ENCODE assay signal across 13 cellular contexts in genomic region chr14:74563233-74563585, GRCh38. TPM values are rescaled to one million over a fixed set of nuclear protein-coding genes. Genes with fewer than 3 reads are reported as not detected.
DNase-seq lines count a peak whose midpoint lies in the region; ATAC-seq and TF ChIP-seq lines count a peak whose summit lies in the region.
"Had no signal": no experiment of that assay in that cellular context is flagged by ENCODE, and none has a peak within 500 bp of the region (broad histone marks: within the 10 kb centered on the region; RNA-seq: fewer than 3 reads in every experiment).

No MANE protein-coding gene starts in this region.

- H3K27ac ChIP-seq in HEK293 (ENCODE audit: extremely low read depth, low read depth, low read length): peak overlapping the region; percentile 49
- peak overlapping the region; percentile 40 to 67; a peak in 3 of 4 replicates for H3K27ac ChIP-seq in SK-N-SH (ENCODE audit: low read depth in 2 of 2, low read length in 1 of 2)
- peak overlapping the region; percentile 72 for H3K27ac ChIP-seq in fibroblast of lung (ENCODE audit: insufficient read depth, low read length)
- peak overlapping the region; percentile 28 for H3K27ac ChIP-seq in smooth muscle cell (ENCODE audit: low read depth)
- no peak overlapping the region for H3K27ac ChIP-seq in WERI-Rb-1
- no peak overlapping the region for H3K27ac ChIP-seq in gastrocnemius medialis
- H3K27ac ChIP-seq: Peyer's patch had no signal

- H3K79me2 ChIP-seq in SK-N-SH (ENCODE audit: insufficient read depth) (peaks cover 95% of the 10 kb centered on the region), fibroblast of lung (ENCODE audit: control insufficient read depth, insufficient read depth, low read length) (peaks cover 65% of the 10 kb centered on the region), smooth muscle cell (ENCODE audit: low read depth) (peaks cover 32% of the 10 kb centered on the region)

- H3K27ac Mint-ChIP-seq in Caco-2 (ENCODE audit: unreplicated experiment): no peak overlapping the region

- TF ChIP-seq CTCF in HEK293 (tag by site-specific recombination; IDR thresholded peaks at IDR 0.05) (peak; percentile 25; the same call in 1 of the 2 replicates), SK-N-SH (IDR thresholded peaks at IDR 0.05) (no peak), fibroblast of lung (conservative IDR thresholded peaks at IDR 0.05 in 1 of 2, IDR thresholded peaks at IDR 0.05 in 1 of 2; ENCODE audit: low read depth in 1 of 2, low read length in 2 of 2) (no peak), smooth muscle cell (IDR thresholded peaks at IDR 0.05; ENCODE audit: borderline replicate concordance, insufficient read depth, poor library complexity, severe bottlenecking) (no peak), WERI-Rb-1 (IDR thresholded peaks at IDR 0.05; ENCODE audit: low read depth, low read length) (no peak), gastrocnemius medialis (IDR thresholded peaks at IDR 0.05 in 4 of 5, conservative IDR thresholded peaks at IDR 0.05 in 1 of 5) (no peak), Caco-2 (IDR thresholded peaks at IDR 0.05; ENCODE audit: insufficient read depth in 1 of 2, low read depth in 1 of 2, low read length in 1 of 2, severe bottlenecking in 1 of 2, unreplicated experiment in 1 of 2) (no peak)

- no peaks in the 10 kb centered on the region for H3K4me1 Mint-ChIP-seq in Caco-2 (ENCODE audit: low read depth, unreplicated experiment)

- no peaks in the 10 kb centered on the region for H3K36me3 ChIP-seq in HEK293 (ENCODE audit: control insufficient read depth in 2 of 2, insufficient read depth in 1 of 2, low read length in 2 of 2)
- H3K36me3 ChIP-seq in SK-N-SH (replicated peaks in 1 of 2; ENCODE audit: control insufficient read depth in 1 of 2, insufficient read depth in 2 of 2, low read length in 1 of 2): peaks cover 14 to 29% of the 10 kb centered on the region in 2 experiments
- H3K36me3 ChIP-seq in fibroblast of lung (ENCODE audit: control insufficient read depth, insufficient read depth, low read length): peaks cover 8% of the 10 kb centered on the region
- H3K36me3 ChIP-seq in smooth muscle cell (ENCODE audit: low read depth): no peaks in the 10 kb centered on the region
- H3K36me3 ChIP-seq in WERI-Rb-1: no peaks in the 10 kb centered on the region
- H3K36me3 ChIP-seq in gastrocnemius medialis: no peaks in the 10 kb centered on the region
- H3K36me3 ChIP-seq in Caco-2 (ENCODE audit: control insufficient read depth, insufficient read depth, low read length): no peaks in the 10 kb centered on the region
- H3K36me3 ChIP-seq: Peyer's patch had no signal

- H3K9ac ChIP-seq in SK-N-SH (no peak overlapping the region), fibroblast of lung (ENCODE audit: insufficient read depth, low read length) (no peak overlapping the region), smooth muscle cell (ENCODE audit: low read depth) (no peak overlapping the region)

- no peaks in the 10 kb centered on the region for H3K27me3 ChIP-seq in SK-N-SH (ENCODE audit: insufficient read depth)
- no peaks in the 10 kb centered on the region for H3K27me3 ChIP-seq in fibroblast of lung (ENCODE audit: control insufficient read depth, insufficient read depth, low read length)
- H3K27me3 ChIP-seq in smooth muscle cell (ENCODE audit: low read depth): no peaks in the 10 kb centered on the region
- no peaks in the 10 kb centered on the region for H3K27me3 ChIP-seq in WERI-Rb-1 (ENCODE audit: insufficient read depth, low read depth, severe bottlenecking)
- H3K27me3 ChIP-seq in gastrocnemius medialis: no peaks in the 10 kb centered on the region
- no peaks in the 10 kb centered on the region for H3K27me3 ChIP-seq in Caco-2 (replicated peaks; ENCODE audit: control insufficient read depth, insufficient read depth, low read length)
- H3K27me3 ChIP-seq: Peyer's patch had no signal

- BruUV-seq in Caco-2 (replicated peaks; lab: Mats Ljungman, UMichigan): no TSS peak

- TF ChIP-seq RAD21 in SK-N-SH (IDR thresholded peaks at IDR 0.05; ENCODE audit: low read length): no peak

- H3K4me3 ChIP-seq in HEK293 (ENCODE audit: low read depth, low read length): no peak overlapping the region
- H3K4me3 ChIP-seq in SK-N-SH (ENCODE audit: low read depth in 2 of 2, low read length in 1 of 2): no peak overlapping the region
- H3K4me3 ChIP-seq in fibroblast of lung (replicated peaks in 1 of 4; ENCODE audit: control extremely low read depth in 1 of 4, insufficient read depth in 1 of 4, low read depth in 3 of 4, low read length in 4 of 4): peak overlapping the region in 1 of 4 experiments; percentile 39
- peak overlapping the region; percentile 21 for H3K4me3 ChIP-seq in smooth muscle cell
- H3K4me3 ChIP-seq in WERI-Rb-1 (ENCODE audit: low read depth, low read length): no peak overlapping the region
- no peak overlapping the region for H3K4me3 ChIP-seq in gastrocnemius medialis
- no peak overlapping the region for H3K4me3 ChIP-seq in Caco-2 (ENCODE audit: low read depth, low read length)
- H3K4me3 ChIP-seq: Peyer's patch had no signal

- H3K9me3 ChIP-seq in HEK293 (ENCODE audit: control insufficient read depth, insufficient read depth, low read depth, low read length): no peaks in the 10 kb centered on the region
- no peaks in the 10 kb centered on the region for H3K9me3 ChIP-seq in SK-N-SH
- H3K9me3 ChIP-seq in fibroblast of lung (ENCODE audit: control insufficient read depth, insufficient read depth, low read depth, low read length): no peaks in the 10 kb centered on the region
- H3K9me3 ChIP-seq in smooth muscle cell (replicated peaks; ENCODE audit: low read depth): no peaks in the 10 kb centered on the region
- H3K9me3 ChIP-seq in WERI-Rb-1 (ENCODE audit: severe bottlenecking): no peaks in the 10 kb centered on the region
- no peaks in the 10 kb centered on the region for H3K9me3 ChIP-seq in gastrocnemius medialis
- H3K9me3 ChIP-seq in Caco-2: no peaks in the 10 kb centered on the region
- H3K9me3 ChIP-seq: Peyer's patch had no signal

- H3K27me3 Mint-ChIP-seq in Caco-2 (ENCODE audit: insufficient read depth, unreplicated experiment): no peaks in the 10 kb centered on the region

- CTCF ChIA-PET in HEK293 (lab: Yijun Ruan, JAX) (interaction anchor here (0.6 to 1.8 kb wide), 2 partner anchors 10 to 199 kb away, joined by 3 to 8 read pairs; no protein-coding TSS in a partner anchor), SK-N-SH (lab: Yijun Ruan, JAX) (interaction anchor here (1.0 to 1.3 kb wide), 7 partner anchors 9 to 61 kb away, joined by 3 to 6 read pairs (median 3); no protein-coding TSS in a partner anchor), Caco-2 (lab: Charles Lee) (interaction anchor here (0.7 to 1.2 kb wide), 3 partner anchors 10 to 46 kb away, joined by 3 to 6 read pairs (median 4); no protein-coding TSS in a partner anchor)

- H3K9me2 ChIP-seq in SK-N-SH: no peaks in the 10 kb centered on the region

- in situ Hi-C loops in gastrocnemius medialis (cut with MboI; ENCODE audit: low sequenced_read_pairs in 4 of 4): no loop called here

- TF ChIP-seq POLR2A in gastrocnemius medialis (IDR thresholded peaks at IDR 0.05): no peak

- H3K4me2 ChIP-seq in SK-N-SH (peak overlapping the region; percentile 57; the same call in 1 of the 2 replicates), fibroblast of lung (ENCODE audit: extremely low read depth, insufficient read depth, low read length) (peak overlapping the region; percentile 79), smooth muscle cell (peak overlapping the region; percentile 77)

- peaks cover 20% of the 10 kb centered on the region; the same call in 1 of the 2 replicates for H4K20me1 ChIP-seq in SK-N-SH (ENCODE audit: insufficient read depth)
- H4K20me1 ChIP-seq in fibroblast of lung (ENCODE audit: control insufficient read depth, extremely low read depth, insufficient read depth, low read length): no peaks in the 10 kb centered on the region
- H4K20me1 ChIP-seq in smooth muscle cell (ENCODE audit: low read depth): no peaks in the 10 kb centered on the region

- intact Hi-C loops in gastrocnemius medialis (cut with DNase I; ENCODE audit: low total_unique reads) (no loop called here), Caco-2 (cut with micrococcal nuclease; ENCODE audit: unreplicated experiment) (no loop called here)

- H3K4me1 ChIP-seq in HEK293 (ENCODE audit: control insufficient read depth, insufficient read depth, low read length) (peaks cover 11% of the 10 kb centered on the region), SK-N-SH (ENCODE audit: control insufficient read depth in 1 of 2, insufficient read depth in 2 of 2, low read depth in 1 of 2, low read length in 1 of 2) (peaks cover 21 to 41% of the 10 kb centered on the region in 2 experiments), fibroblast of lung (ENCODE audit: control insufficient read depth, extremely low read depth, insufficient read depth, low read length) (peaks cover 46% of the 10 kb centered on the region), smooth muscle cell (ENCODE audit: low read depth) (peaks cover 15% of the 10 kb centered on the region), gastrocnemius medialis (no peaks in the 10 kb centered on the region), Caco-2 (peaks cover 16% of the 10 kb centered on the region; the same call in 1 of the 2 replicates)
- H3K4me1 ChIP-seq: Peyer's patch had no signal

- WGBS in SK-N-SH (ENCODE audit: low lambda C conversion rate): 89% methylated on average over 5 of the region's 5 CpGs
- 53% methylated on average over 5 of the region's 5 CpGs for WGBS in smooth muscle cell (ENCODE audit: low lambda C conversion rate)

- H3F3A ChIP-seq in SK-N-SH (replicated peaks; ENCODE audit: insufficient read depth): peaks cover 11% of the 10 kb centered on the region
- peaks cover 19% of the 10 kb centered on the region for H3F3A ChIP-seq in smooth muscle cell (ENCODE audit: low read depth)

- no peak for ATAC-seq in gastrocnemius medialis

- POLR2A ChIA-PET in HEK293 (lab: Yijun Ruan, JAX): no interaction called here
- POLR2A ChIA-PET in SK-N-SH (lab: Yijun Ruan, JAX): no interaction called here
- POLR2A ChIA-PET in Caco-2 (lab: Charles Lee): no interaction called here

- H2AFZ ChIP-seq in SK-N-SH (ENCODE audit: low read depth) (no peak overlapping the region), fibroblast of lung (ENCODE audit: low read length) (no peak overlapping the region), smooth muscle cell (ENCODE audit: low read depth) (no peak overlapping the region)

- no peak for TF ChIP-seq EP300 in SK-N-SH (IDR thresholded peaks at IDR 0.05; ENCODE audit: borderline replicate concordance in 1 of 2, low read depth in 1 of 2, low read length in 1 of 2)

- DNase-seq in SK-N-SH (no peak), fibroblast of lung (ENCODE audit: low read depth in 2 of 2) (peak in 1 of 2 donors; percentile 91), smooth muscle cell (lab: John Stamatoyannopoulos, UW; ENCODE audit: unreplicated experiment) (no peak), WERI-Rb-1 (no peak), gastrocnemius medialis (no peak), Caco-2 (no peak)
- no peak for DNase-seq in activated CD4-positive, alpha-beta T cell treated with anti-CD3 and anti-CD28 coated beads for 48 hours
- DNase-seq: activated CD8-positive, alpha-beta memory T cell treated with anti-CD3 and anti-CD28 coated beads, Interleukin-2, amount 50 U/mL, for 4 hours; amygdala; COR-L47; Kasumi-1 had no signal

- H3K9me3 Mint-ChIP-seq in Caco-2 (ENCODE audit: unreplicated experiment): no peaks in the 10 kb centered on the region

- H3K36me3 Mint-ChIP-seq in Caco-2 (ENCODE audit: insufficient read depth, unreplicated experiment): no peaks in the 10 kb centered on the region

- no peak overlapping the region for H3K4me3 Mint-ChIP-seq in Caco-2 (ENCODE audit: unreplicated experiment)

RNA-seq across cellular contexts. Expression of gene LTBP2, which starts 48.8 kb away (rescaled TPM):
- 34.4 and 58.8 TPM in 2 replicates for polyA plus RNA-seq in SK-N-SH (2012; rRNA removed)
- polyA plus RNA-seq in SK-N-SH (2012; cell fraction: cytosol; rRNA removed): 30.9 and 41.3 TPM in 2 replicates
- 136 and 138 TPM in 2 replicates for polyA plus RNA-seq in SK-N-SH (2012; cell fraction: nucleus; rRNA removed)
- 243 and 514 TPM in 2 replicates for total RNA-seq in fibroblast of lung
- 108 and 112 TPM in 2 replicates for polyA plus RNA-seq in fibroblast of lung
- 184 and 214 TPM in 2 replicates for polyA plus RNA-seq in fibroblast of lung (2012)
- 328 and 406 TPM in 2 replicates for polyA minus RNA-seq in fibroblast of lung (ENCODE audit: low replicate concordance)
- 103 and 108 TPM in 2 replicates for total RNA-seq in smooth muscle cell
- 74.2 and 90.1 TPM in 2 replicates for polyA plus RNA-seq in smooth muscle cell
- total RNA-seq in gastrocnemius medialis: 10 to 100 TPM; 19.8 to 51.9 (median 28.8) TPM
- total RNA-seq in Caco-2 (2022): 0.86 and 1.0 TPM in 2 replicates

Comparison
In these comparisons a context has a peak if more than half of its experiments do, and no peak if none do; other contexts are left out.
1. H3K27ac ChIP-seq: peak in HEK293 (single experiment), SK-N-SH (2 of 2), fibroblast of lung (single experiment) and smooth muscle cell (single experiment); none in WERI-Rb-1 (single experiment) and gastrocnemius medialis (0 of 4).
2. RNA of gene LTBP2, which starts 48.8 kb away (total RNA-seq): 243 to 514 TPM in fibroblast of lung, 103 to 108 TPM in smooth muscle cell and 19.8 to 51.9 TPM in gastrocnemius medialis; 0.86 to 1.0 TPM in Caco-2; every median in the first group is over 10 times any median in the second.
3. Of the 4 proteins assayed by ChIP-seq in both HEK293 and SK-N-SH: peak only in HEK293: CTCF; only in SK-N-SH: none; in both: none; in neither: 3.
4. Peak in every context shown above with its lines, with median percentiles within 50 percentile points of each other: H3K4me2 ChIP-seq.